Comparison of ENCODE assay signal across 9 cellular contexts in the genomic region with DNA sequence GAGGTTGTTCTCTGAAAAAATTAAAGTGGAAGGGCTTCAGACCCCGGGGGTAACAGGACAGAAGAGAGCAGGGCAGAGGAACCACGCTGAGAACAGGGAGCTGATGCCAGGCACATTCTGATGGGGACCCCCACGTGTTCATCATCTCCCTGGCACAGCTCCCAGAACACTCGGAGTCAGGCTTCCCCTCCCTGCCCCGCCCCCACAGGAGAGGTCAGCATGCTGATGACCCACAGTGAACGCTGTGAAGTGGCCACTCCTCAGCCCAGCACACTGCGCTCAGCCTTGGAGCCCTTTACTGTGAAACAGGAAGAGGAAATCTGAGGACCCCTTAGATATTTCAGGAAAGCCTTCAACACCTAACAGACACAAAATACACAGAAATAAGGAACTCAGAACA. TPM values are rescaled to one million over a fixed set of nuclear protein-coding genes. Genes with fewer than 3 reads are reported as not detected.
DNase-seq lines count a peak whose midpoint lies in the region; ATAC-seq and TF ChIP-seq lines count a peak whose summit lies in the region.
"Had no signal": no experiment of that assay in that cellular context is flagged by ENCODE, and none has a peak within 500 bp of the region (broad histone marks: within the 10 kb centered on the region; RNA-seq: fewer than 3 reads in every experiment).

No MANE protein-coding gene starts in this region.

- H3K4me1 ChIP-seq in upper lobe of left lung (peaks cover 0 to 7% (median 2%) of the 10 kb centered on the region in 4 donors), OCI-LY7 (ENCODE audit: insufficient read depth, low read length, poor library complexity, severe bottlenecking) (no peaks in the 10 kb centered on the region)

- in situ Hi-C loops in astrocyte of the spinal cord (cut with HindIII; ENCODE audit: low sequenced_read_pairs), result no loop called here

- H3K4me1 Mint-ChIP-seq in activated T-cell treated with anti-CD3 and anti-CD28 coated beads, Interleukin-2, amount 50 U/mL, for 72 hours (ENCODE audit: low read depth), result peaks cover 63% of the 10 kb centered on the region
- H3K4me1 Mint-ChIP-seq in activated T-cell treated with anti-CD3 and anti-CD28 coated beads, Interleukin-2, amount 50 U/mL, for 4 hours (ENCODE audit: low read depth), result peaks cover 58% of the 10 kb centered on the region

- TF ChIP-seq CTCF in astrocyte of the spinal cord (IDR thresholded peaks at IDR 0.05; ENCODE audit: low read depth, low read length) (no peak), upper lobe of left lung (IDR thresholded peaks at IDR 0.05) (no peak), GM10248 (IDR thresholded peaks at IDR 0.05; ENCODE audit: control extremely low read depth, extremely low read depth, low read depth, missing control alignments) (no peak), OCI-LY7 (conservative IDR thresholded peaks at IDR 0.05; ENCODE audit: low read length) (no peak)

- no peak overlapping the region for H2AFZ ChIP-seq in OCI-LY7 (ENCODE audit: low read length)

- no TSS peak for BruUV-seq in OCI-LY7 (replicated peaks; lab: Mats Ljungman, UMichigan)

- 3 to 5% methylated on average over 7 of the region's 7 CpGs for WGBS in upper lobe of left lung, 2 donors

- H3K36me3 Mint-ChIP-seq in activated T-cell treated with anti-CD3 and anti-CD28 coated beads, Interleukin-2, amount 50 U/mL, for 72 hours (ENCODE audit: insufficient read depth in 2 of 2), result peaks cover 6 to 22% of the 10 kb centered on the region in 2 donors
- peaks cover 29% of the 10 kb centered on the region for H3K36me3 Mint-ChIP-seq in activated T-cell treated with anti-CD3 and anti-CD28 coated beads, Interleukin-2, amount 50 U/mL, for 4 hours (ENCODE audit: insufficient read depth)

- CTCF ChIA-PET in GM10248 (lab: Yijun Ruan, JAX) (no interaction called here), OCI-LY7 (lab: Charles Lee; ENCODE audit: unreplicated experiment) (no interaction called here)

- H4K20me1 ChIP-seq in OCI-LY7 (ENCODE audit: insufficient read depth, low read length), result no peaks in the 10 kb centered on the region

- peak overlapping the region; percentile 85 for H3K27ac Mint-ChIP-seq in activated T-cell treated with anti-CD3 and anti-CD28 coated beads, Interleukin-2, amount 50 U/mL, for 72 hours

- no peaks in the 10 kb centered on the region for H3K27me3 Mint-ChIP-seq in activated T-cell treated with anti-CD3 and anti-CD28 coated beads, Interleukin-2, amount 50 U/mL, for 72 hours (ENCODE audit: low read depth)
- H3K27me3 Mint-ChIP-seq in activated T-cell treated with anti-CD3 and anti-CD28 coated beads, Interleukin-2, amount 50 U/mL, for 4 hours (ENCODE audit: low read depth), result no peaks in the 10 kb centered on the region

- H3K27me3 ChIP-seq in upper lobe of left lung, result no peaks in the 10 kb centered on the region

- H3K9me3 ChIP-seq in upper lobe of left lung (no peaks in the 10 kb centered on the region), OCI-LY7 (ENCODE audit: low read length) (no peaks in the 10 kb centered on the region)

- H3K4me3 ChIP-seq in astrocyte of the spinal cord (ENCODE audit: low read depth, low read length) (no peak overlapping the region), upper lobe of left lung (no peak overlapping the region), OCI-LY7 (ENCODE audit: low read depth, low read length, poor library complexity, severe bottlenecking) (no peak overlapping the region)

- no peak for DNase-seq in activated T-cell treated with anti-CD3 and anti-CD28 coated beads, Interleukin-2, amount 50 U/mL, for 72 hours
- no peak for DNase-seq in activated T-cell treated with anti-CD3 and anti-CD28 coated beads, Interleukin-2, amount 50 U/mL, for 4 hours
- DNase-seq in astrocyte of the spinal cord (ENCODE audit: low read depth, low spot score) (peak; percentile 13), kidney tubule cell (ENCODE audit: low spot score) (peak; percentile 35), upper lobe of left lung (peak; percentile 10 to 67), T-helper 1 cell (no peak), GM10248 (ENCODE audit: extremely low spot score) (no peak), OCI-LY7 (ENCODE audit: low spot score) (no peak)

- no peak overlapping the region for H3K27ac ChIP-seq in upper lobe of left lung
- no peak overlapping the region for H3K27ac ChIP-seq in OCI-LY7 (ENCODE audit: low read depth, low read length, poor library complexity, severe bottlenecking)
- H3K27ac ChIP-seq: C4-2B had no signal

- ATAC-seq in activated T-cell treated with anti-CD3 and anti-CD28 coated beads, Interleukin-2, amount 50 U/mL, for 72 hours (replicated peaks in 1 of 2), result no peak
- ATAC-seq in activated T-cell treated with anti-CD3 and anti-CD28 coated beads, Interleukin-2, amount 50 U/mL, for 4 hours, result no peak
- ATAC-seq in upper lobe of left lung (ENCODE audit: low FRiP score in 2 of 2), result peak in 1 of 2 donors; percentile 75

- no peaks in the 10 kb centered on the region for H3K79me2 ChIP-seq in OCI-LY7 (ENCODE audit: insufficient read depth, low read depth, low read length)

- no peak overlapping the region for H3K4me3 Mint-ChIP-seq in activated T-cell treated with anti-CD3 and anti-CD28 coated beads, Interleukin-2, amount 50 U/mL, for 72 hours
- no peak overlapping the region for H3K4me3 Mint-ChIP-seq in activated T-cell treated with anti-CD3 and anti-CD28 coated beads, Interleukin-2, amount 50 U/mL, for 4 hours

- H3K9me3 Mint-ChIP-seq in activated T-cell treated with anti-CD3 and anti-CD28 coated beads, Interleukin-2, amount 50 U/mL, for 72 hours, result no peaks in the 10 kb centered on the region
- H3K9me3 Mint-ChIP-seq in activated T-cell treated with anti-CD3 and anti-CD28 coated beads, Interleukin-2, amount 50 U/mL, for 4 hours, result no peaks in the 10 kb centered on the region

- TF ChIP-seq POLR2A in upper lobe of left lung (IDR thresholded peaks at IDR 0.05), result no peak

- intact Hi-C loops in OCI-LY7 (cut with micrococcal nuclease; ENCODE audit: unreplicated experiment), result no loop called here

- H3K36me3 ChIP-seq in upper lobe of left lung, result no peaks in the 10 kb centered on the region
- H3K36me3 ChIP-seq in OCI-LY7 (ENCODE audit: insufficient read depth, low read length), result no peaks in the 10 kb centered on the region

- TF ChIP-seq EP300 in upper lobe of left lung (IDR thresholded peaks at IDR 0.05), result no peak

- no peaks in the 10 kb centered on the region for H3K9me2 ChIP-seq in OCI-LY7 (ENCODE audit: insufficient read depth, low read length)

- POLR2A ChIA-PET in GM10248 (lab: Yijun Ruan, JAX), result no interaction called here
- POLR2A ChIA-PET in OCI-LY7 (lab: Charles Lee), result no interaction called here

- no peak overlapping the region for H3K4me2 ChIP-seq in OCI-LY7 (ENCODE audit: low read length)

RNA-seq across cellular contexts. Expression of a gene that starts 16.4 kb away (rescaled TPM):
- 10 to 100 TPM; 29.4 to 30.2 TPM for total RNA-seq in activated T-cell treated with anti-CD3 and anti-CD28 coated beads, Interleukin-2, amount 50 U/mL, for 72 hours
- 10 to 100 TPM in 2 of 3 donors, 1 to 10 TPM in 1; 9.6 to 12.2 (median 10.1) TPM for total RNA-seq in activated T-cell treated with anti-CD3 and anti-CD28 coated beads, Interleukin-2, amount 50 U/mL, for 4 hours
- 10 to 100 TPM; 17.6 to 50.2 (median 28.3) TPM for total RNA-seq in upper lobe of left lung
- 2.4 TPM in 1 of 2 replicates, not detected in the other for total RNA-seq in OCI-LY7 (2014; rRNA removed; shearing (Covaris generic))
- 1.1 and 2.6 TPM in 2 replicates for total RNA-seq in OCI-LY7 (2022)

Comparison
In these comparisons a context has a peak if more than half of its experiments do, and no peak if none do; other contexts are left out.
1. DNase-seq: peak in astrocyte of the spinal cord (single experiment), kidney tubule cell (single experiment) and upper lobe of left lung (2 of 2); none in activated T-cell treated with anti-CD3 and anti-CD28 coated beads, Interleukin-2, amount 50 U/mL, for 72 hours (0 of 2), activated T-cell treated with anti-CD3 and anti-CD28 coated beads, Interleukin-2, amount 50 U/mL, for 4 hours (single experiment), T-helper 1 cell (0 of 5), GM10248 (single experiment) and OCI-LY7 (single experiment).